ENCODE assay signal across 8 cellular contexts in genomic region chr12:15268927-15269552, GRCh38. TPM values are rescaled to one million over a fixed set of nuclear protein-coding genes. Genes with fewer than 3 reads are reported as not detected.
DNase-seq lines count a peak whose midpoint lies in the region; ATAC-seq and TF ChIP-seq lines count a peak whose summit lies in the region.

No MANE protein-coding gene starts in this region.

- BruUV-seq in PC-3 (replicated peaks; lab: Mats Ljungman, UMichigan), result no TSS peak

- no peak overlapping the region for H3K9ac ChIP-seq in PC-3 (ENCODE audit: low read length)

- POLR2A ChIA-PET in PC-3 (lab: Charles Lee; ENCODE audit: unreplicated experiment), result no interaction called here

- peak; percentile 84 for TF ChIP-seq CTCF in LNCAP (IDR thresholded peaks at IDR 0.05)
- TF ChIP-seq CTCF in PC-3 (conservative IDR thresholded peaks at IDR 0.05; ENCODE audit: low read depth, low read length), result peak; percentile 83

- no peaks in the 10 kb centered on the region for H3K79me2 ChIP-seq in PC-3 (ENCODE audit: low read length)

- intact Hi-C loops in PC-3 (cut with micrococcal nuclease), result loop anchor here (1.0 kb wide), 1 partner anchor 42 kb away; no protein-coding TSS in a partner anchor

- no peaks in the 10 kb centered on the region for H4K20me1 ChIP-seq in PC-3 (ENCODE audit: low read length)

- H3K4me3 ChIP-seq in PC-3 (ENCODE audit: low read length), result no peak overlapping the region

- DNase-seq in activated CD4-positive, CD25-positive, alpha-beta regulatory T cell treated with anti-CD3 and anti-CD28 coated beads, Interleukin-2, amount 50 U/mL, for 16 hours (ENCODE audit: low read depth, low spot score), result peak; percentile 12
- no peak for DNase-seq in activated CD4-positive, CD25-positive, alpha-beta regulatory T cell treated with anti-CD3 and anti-CD28 coated beads, Interleukin-2, amount 50 U/mL, for 72 hours
- DNase-seq in PC-3 (peak; percentile 56), amniotic epithelial cell (ENCODE audit: low read depth) (peak; percentile 73), hepatic stellate cell (ENCODE audit: low spot score) (peak; percentile 36)
- DNase-seq in stimulated activated CD4-positive, alpha-beta T cell treated with anti-CD3 and anti-CD28 coated beads, Interleukin-15, amount 100 ng/mL, for 24 hours, result peak; percentile 32

- H3K27ac ChIP-seq in PC-3 (ENCODE audit: low read length), result no peak overlapping the region

- no peak overlapping the region for H2AFZ ChIP-seq in PC-3 (ENCODE audit: low read length)

- ATAC-seq in GM21825 (IDR thresholded peaks at IDR 0.05; ENCODE audit: unreplicated experiment) (peak; percentile 81), PC-3 (peak; percentile 46)

- H3K9me2 ChIP-seq in PC-3 (replicated peaks; ENCODE audit: low read length), result no peaks in the 10 kb centered on the region

- CTCF ChIA-PET in PC-3 (lab: Charles Lee), result interaction anchor here (0.5 to 0.7 kb wide), 2 partner anchors 8 to 52 kb away, joined by 3 read pairs; no protein-coding TSS in a partner anchor

- H3K4me1 ChIP-seq in PC-3 (ENCODE audit: insufficient read depth, low read length), result peaks cover 6% of the 10 kb centered on the region

- no peaks in the 10 kb centered on the region for H3K36me3 ChIP-seq in PC-3 (ENCODE audit: low read depth, low read length)

- H3K27me3 ChIP-seq in PC-3 (ENCODE audit: low read length), result no peaks in the 10 kb centered on the region

- no peaks in the 10 kb centered on the region for H3K9me3 ChIP-seq in PC-3 (ENCODE audit: low read length)

- H3K4me2 ChIP-seq in PC-3 (ENCODE audit: low read length), result no peak overlapping the region

- H3F3A ChIP-seq in PC-3 (ENCODE audit: low read length, unreplicated experiment), result no peaks in the 10 kb centered on the region

RNA-seq across cellular contexts. Expression of gene RERG, which starts 47.8 kb away (rescaled TPM):
- not detected in 2 replicates for total RNA-seq in PC-3 (2014; rRNA removed)

RNA-seq across cellular contexts. Expression of gene PTPRO, which starts 53.3 kb away (rescaled TPM):
- total RNA-seq in PC-3 (2014; rRNA removed), result not detected in 2 replicates
